Comparison of ENCODE assay signal across 10 cellular contexts in genomic region chr7:116988363-116988989, GRCh38. TPM values are rescaled to one million over a fixed set of nuclear protein-coding genes. Genes with fewer than 3 reads are reported as not detected.
A peak's percentile ranks its signal among the peaks of the same experiment; 100 is the strongest.
DNase-seq lines count a peak whose midpoint lies in the region; ATAC-seq, FAIRE-seq and TF ChIP-seq lines count a peak whose summit lies in the region.
"Had no signal": no experiment of that assay in that cellular context is flagged by ENCODE, and none has a peak within 500 bp of the region (broad histone marks: within the 10 kb centered on the region; RNA-seq: fewer than 3 reads in every experiment).

No MANE protein-coding gene starts in this region.

- no peak for FAIRE-seq in D721Med (lab: Jason Lieb, UNC)
- FAIRE-seq: colon had no signal

- no peak overlapping the region for H3K9ac ChIP-seq in neural cell (ENCODE audit: low read length)

- DNase-seq in D721Med (ENCODE audit: insufficient read length, low spot score) (no peak), ascending aorta (ENCODE audit: low spot score in 2 of 2) (no peak), HAP-1 (ENCODE audit: low spot score in 2 of 2) (no peak), epidermal melanocyte (ENCODE audit: insufficient read length, low spot score) (no peak)
- DNase-seq: NCI-H524 treated with DMSO at 0.1 percent for 48 hours had no signal

- no peaks in the 10 kb centered on the region for H3F3A ChIP-seq in neural cell (ENCODE audit: insufficient read depth, low read length, poor library complexity, severe bottlenecking)

- no peaks in the 10 kb centered on the region for H3K36me3 ChIP-seq in ascending aorta
- no peaks in the 10 kb centered on the region for H3K36me3 ChIP-seq in neural cell (ENCODE audit: insufficient read depth, low read length)
- no peaks in the 10 kb centered on the region for H3K36me3 ChIP-seq in HAP-1 (replicated peaks)

- H3K27me3 ChIP-seq in ascending aorta (no peaks in the 10 kb centered on the region), neural cell (ENCODE audit: insufficient read depth, low read depth, low read length) (no peaks in the 10 kb centered on the region), HAP-1 (ENCODE audit: low read depth) (no peaks in the 10 kb centered on the region)

- peak; percentile 39 for TF ChIP-seq CTCF in D721Med (IDR thresholded peaks at IDR 0.05; ENCODE audit: insufficient read depth, missing control alignments)
- TF ChIP-seq CTCF in LNCAP (IDR thresholded peaks at IDR 0.05) = peak; percentile 54
- peak in 2 of 3 experiments; percentile 43 to 54 for TF ChIP-seq CTCF in ascending aorta (IDR thresholded peaks at IDR 0.05)
- TF ChIP-seq CTCF in neural cell (IDR thresholded peaks at IDR 0.05; ENCODE audit: poor library complexity, severe bottlenecking) = peak; percentile 69

- ATAC-seq in GM18519 (IDR thresholded peaks at IDR 0.05; ENCODE audit: low FRiP score, unreplicated experiment) = no peak
- ATAC-seq in GM18867 (IDR thresholded peaks at IDR 0.05; ENCODE audit: unreplicated experiment) = no peak

- intact Hi-C loops in ascending aorta (cut with DNase I) = loop anchor here (5.0 kb wide), 1 partner anchor 34 kb away; no protein-coding TSS in a partner anchor

- TF ChIP-seq EP300 in neural cell (conservative IDR thresholded peaks at IDR 0.05; ENCODE audit: poor library complexity, severe bottlenecking) = no peak

- H3K27ac ChIP-seq in ascending aorta = no peak overlapping the region
- H3K27ac ChIP-seq in neural cell (ENCODE audit: low read length) = no peak overlapping the region

- H3K9me3 ChIP-seq in ascending aorta = no peaks in the 10 kb centered on the region
- no peaks in the 10 kb centered on the region for H3K9me3 ChIP-seq in neural cell (ENCODE audit: low read length)
- H3K9me3 ChIP-seq in HAP-1 = 0 out of 2 replicates have a peak, but pooled peaks cover 5% of the 10 kb centered on the region

- H3K4me2 ChIP-seq in neural cell (ENCODE audit: low read length) = no peak overlapping the region

- in situ Hi-C loops in HAP-1 (cut with MboI; ENCODE audit: low sequenced_read_pairs) = no loop called here

- TF ChIP-seq RAD21 in neural cell (conservative IDR thresholded peaks at IDR 0.05) = peak; percentile 70

- no peak overlapping the region for H2AFZ ChIP-seq in neural cell (ENCODE audit: low read depth, low read length)

- H3K79me2 ChIP-seq in neural cell (replicated peaks; ENCODE audit: insufficient read depth, low read length) = no peaks in the 10 kb centered on the region

- H3K4me1 ChIP-seq in ascending aorta (no peaks in the 10 kb centered on the region), HAP-1 (no peaks in the 10 kb centered on the region)

- H3K4me3 ChIP-seq in ascending aorta (no peak overlapping the region), neural cell (ENCODE audit: low read length) (no peak overlapping the region), HAP-1 (no peak overlapping the region)

- H4K20me1 ChIP-seq in neural cell (ENCODE audit: insufficient read depth) = no peaks in the 10 kb centered on the region

- no peaks in the 10 kb centered on the region for H3K9me2 ChIP-seq in neural cell (ENCODE audit: insufficient read depth, low read length)

TF ChIP-seq in neural cell, 6 proteins besides CTCF, POLR2A, EP300 and RAD21:
- TF ChIP-seq MXI1 (conservative IDR thresholded peaks at IDR 0.05; ENCODE audit: poor library complexity, severe bottlenecking) = no peak
- TF ChIP-seq SMC3 (conservative IDR thresholded peaks at IDR 0.05; ENCODE audit: poor library complexity) = peak; percentile 66

RNA-seq across cellular contexts. Expression of gene ST7, which starts 35.2 kb away (rescaled TPM):
- 19.2 TPM for total RNA-seq in ascending aorta
- polyA plus RNA-seq in neural cell = 76.8 and 104 TPM in 2 replicates
- 187 and 312 TPM in 2 replicates for polyA minus RNA-seq in neural cell
